1 cellular context compared by ENCODE assay signal in the genomic region with DNA sequence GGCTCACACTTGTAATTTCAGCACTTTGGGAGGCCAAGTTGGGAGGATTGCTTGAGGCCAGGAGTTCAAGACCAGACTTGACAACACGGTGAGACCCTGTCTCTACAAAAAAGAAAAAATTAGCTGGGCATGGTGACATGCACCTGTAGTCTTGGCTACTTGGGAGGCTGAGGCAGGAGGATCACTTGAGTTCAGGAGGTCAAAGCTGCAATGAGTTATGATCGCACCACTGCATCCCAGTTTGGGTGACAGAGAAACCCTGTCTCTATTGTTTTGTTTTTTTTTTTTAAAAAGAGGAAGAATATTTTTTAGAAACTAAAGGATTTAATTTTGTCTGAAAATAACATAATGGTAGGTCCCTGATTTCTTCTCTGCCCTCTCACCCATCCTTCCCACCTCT.
TF ChIP-seq lines count a peak whose summit lies in the region.

No MANE protein-coding gene starts in this region.

TF ChIP-seq in IMR-90, 13 proteins besides CTCF, POLR2A, EP300 and RAD21 (continued from another document):
- TF ChIP-seq SMC3 (IDR thresholded peaks at IDR 0.05; ENCODE audit: low read depth, low read length) (no peak), MAZ (IDR thresholded peaks at IDR 0.05; ENCODE audit: borderline replicate concordance, low read depth, low read length) (no peak), RFX5 (IDR thresholded peaks at IDR 0.05; ENCODE audit: low read depth, low read length) (no peak)
- TF ChIP-seq, protein P1, sequence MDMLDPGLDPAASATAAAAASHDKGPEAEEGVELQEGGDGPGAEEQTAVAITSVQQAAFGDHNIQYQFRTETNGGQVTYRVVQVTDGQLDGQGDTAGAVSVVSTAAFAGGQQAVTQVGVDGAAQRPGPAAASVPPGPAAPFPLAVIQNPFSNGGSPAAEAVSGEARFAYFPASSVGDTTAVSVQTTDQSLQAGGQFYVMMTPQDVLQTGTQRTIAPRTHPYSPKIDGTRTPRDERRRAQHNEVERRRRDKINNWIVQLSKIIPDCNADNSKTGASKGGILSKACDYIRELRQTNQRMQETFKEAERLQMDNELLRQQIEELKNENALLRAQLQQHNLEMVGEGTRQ (IDR thresholded peaks at IDR 0.05; ENCODE audit: low read depth, low read length): no peak
TF ChIP-seq in IMR-90: peak in this region for 0.
